ENCODE assay signal across 9 cellular contexts in genomic region chr7:26664735-26665420, GRCh38.
DNase-seq lines count a peak whose midpoint lies in the region; ATAC-seq, FAIRE-seq and TF ChIP-seq lines count a peak whose summit lies in the region.
"Had no signal": no experiment of that assay in that cellular context is flagged by ENCODE, and none has a peak within 500 bp of the region (broad histone marks: within the 10 kb centered on the region; RNA-seq: fewer than 3 reads in every experiment).

No MANE protein-coding gene starts in this region.

- no peak overlapping the region for H2AFZ ChIP-seq in mammary epithelial cell (ENCODE audit: low read depth, low read length)
- H2AFZ ChIP-seq in trophoblast cell (ENCODE audit: insufficient read depth, low read length, poor library complexity): no peak overlapping the region

- peak; percentile 48 for ATAC-seq in GM18867 (IDR thresholded peaks at IDR 0.05; ENCODE audit: unreplicated experiment)
- ATAC-seq in HG03025 (IDR thresholded peaks at IDR 0.05; ENCODE audit: low FRiP score, unreplicated experiment): no peak
- no peak for ATAC-seq in HG03095 (IDR thresholded peaks at IDR 0.05; ENCODE audit: unreplicated experiment)

- H3K27me3 ChIP-seq in mammary epithelial cell (ENCODE audit: insufficient read depth, low read length): no peaks in the 10 kb centered on the region
- H3K27me3 ChIP-seq in trophoblast cell (ENCODE audit: insufficient read depth, low read length): no peaks in the 10 kb centered on the region

- H3K18ac ChIP-seq in trophoblast cell (ENCODE audit: low read length): no peak overlapping the region

- H2BK12ac ChIP-seq in trophoblast cell (ENCODE audit: low read length): no peak overlapping the region

- FAIRE-seq in frontal cortex (lab: Jason Lieb, UNC): no peak
- FAIRE-seq: endometrium had no signal

- H4K20me1 ChIP-seq in mammary epithelial cell (ENCODE audit: insufficient read depth, low read length): no peaks in the 10 kb centered on the region

- intact Hi-C loops in mammary epithelial cell (cut with micrococcal nuclease): loop anchor here (5.0 to 10.0 kb wide), 3 partner anchors 373 to 600 kb away; partner anchors contain the start of gene SNX10

- H3K36me3 ChIP-seq in mammary epithelial cell (ENCODE audit: insufficient read depth, low read length): no peaks in the 10 kb centered on the region
- H3K36me3 ChIP-seq in trophoblast cell (ENCODE audit: control insufficient read depth in 1 of 2, insufficient read depth in 2 of 2, low read length in 2 of 2): no peaks in the 10 kb centered on the region

- H2AK5ac ChIP-seq in trophoblast cell (ENCODE audit: low read length): no peak overlapping the region

- no peak overlapping the region for H3K23ac ChIP-seq in trophoblast cell (ENCODE audit: low read length)

- H3K4me2 ChIP-seq in mammary epithelial cell (ENCODE audit: insufficient read depth, low read depth, low read length): no peak overlapping the region
- no peak overlapping the region for H3K4me2 ChIP-seq in trophoblast cell (ENCODE audit: low read length)

- H2BK120ac ChIP-seq in trophoblast cell (ENCODE audit: insufficient read depth, low read length, poor library complexity): no peak overlapping the region

- H3K14ac ChIP-seq in trophoblast cell (ENCODE audit: low read length): no peak overlapping the region

- no peak overlapping the region for H2BK5ac ChIP-seq in trophoblast cell (ENCODE audit: low read depth, low read length, poor library complexity)

- H3K9me3 ChIP-seq in mammary epithelial cell (replicated peaks; ENCODE audit: insufficient read depth, low read length) (no peaks in the 10 kb centered on the region), trophoblast cell (ENCODE audit: insufficient read depth, low read depth, low read length) (no peaks in the 10 kb centered on the region)

- BruUV-seq in mammary epithelial cell (replicated peaks; lab: Mats Ljungman, UMichigan): no TSS peak

- CTCF ChIA-PET in mammary epithelial cell (lab: Charles Lee; ENCODE audit: low non-redundant PET): no interaction called here

- no peak overlapping the region for H4K8ac ChIP-seq in trophoblast cell (ENCODE audit: low read depth, low read length)

- dilution Hi-C loops in mammary epithelial cell (cut with HindIII; ENCODE audit: low sequenced_read_pairs): no loop called here

- no peak overlapping the region for H3K4me3 ChIP-seq in mammary epithelial cell (replicated peaks in 1 of 3; ENCODE audit: insufficient read depth in 1 of 3, low read depth in 2 of 3, low read length in 3 of 3)
- no peak overlapping the region for H3K4me3 ChIP-seq in trophoblast cell (ENCODE audit: low read depth, low read length)

- H3K79me2 ChIP-seq in mammary epithelial cell (ENCODE audit: insufficient read depth, low read length): no peaks in the 10 kb centered on the region
- H3K79me2 ChIP-seq in trophoblast cell (ENCODE audit: control insufficient read depth, insufficient read depth, low read length, poor library complexity): no peaks in the 10 kb centered on the region

- H4K91ac ChIP-seq in trophoblast cell (ENCODE audit: low read depth, low read length): no peak overlapping the region

- H3K79me1 ChIP-seq in trophoblast cell (ENCODE audit: low read length): no peaks in the 10 kb centered on the region

- no peak overlapping the region for H4K12ac ChIP-seq in trophoblast cell (ENCODE audit: low read depth, low read length)

- H3K4ac ChIP-seq in trophoblast cell (ENCODE audit: low read depth, low read length): no peak overlapping the region

- no peaks in the 10 kb centered on the region for H3K4me1 ChIP-seq in mammary epithelial cell (ENCODE audit: insufficient read depth, low read length)
- no peaks in the 10 kb centered on the region for H3K4me1 ChIP-seq in trophoblast cell (ENCODE audit: control insufficient read depth in 1 of 2, insufficient read depth in 2 of 2, low read length in 2 of 2)

- in situ Hi-C loops in mammary epithelial cell (cut with MboI; ENCODE audit: low sequenced_read_pairs in 2 of 2): loop anchor here (5.0 to 25.0 kb wide), 5 partner anchors 153 to 778 kb away; no protein-coding TSS in a partner anchor

- no peak for TF ChIP-seq CTCF in mammary epithelial cell (conservative IDR thresholded peaks at IDR 0.05 in 1 of 2, IDR thresholded peaks at IDR 0.05 in 1 of 2; ENCODE audit: extremely low read depth in 1 of 2, insufficient read depth in 1 of 2, low read depth in 1 of 2, low read length in 2 of 2)

- WGBS in mammary epithelial cell (ENCODE audit: low coverage, missing lambda C conversion rate): 84% methylated on average over 5 of the region's 5 CpGs
- WGBS in trophoblast cell (ENCODE audit: extremely low coverage, insufficient coverage, insufficient read length): no CpG with 5 or more reads among the region's 5 CpGs

- no peak overlapping the region for H3K9ac ChIP-seq in mammary epithelial cell (ENCODE audit: insufficient read depth, low read length)
- H3K9ac ChIP-seq in trophoblast cell (ENCODE audit: low read length): no peak overlapping the region

- DNase-seq in NCI-H2107 (lab: John Stamatoyannopoulos, UW) (peak; percentile 32), mammary epithelial cell (peak; percentile 44), trophoblast cell (peak; percentile 71 to 90), frontal cortex (ENCODE audit: low spot score in 2 of 2) (no peak), iPS-NIHi7 (ENCODE audit: extremely low spot score) (no peak)

- H3K27ac ChIP-seq in mammary epithelial cell (ENCODE audit: insufficient read depth, low read depth, low read length) (no peak overlapping the region), trophoblast cell (ENCODE audit: low read depth, low read length) (no peak overlapping the region)

Comparison
In these comparisons a context has a peak if more than half of its experiments do, and no peak if none do; other contexts are left out.
1. DNase-seq: peak in NCI-H2107 (single experiment), mammary epithelial cell (single experiment) and trophoblast cell (2 of 2); none in frontal cortex (0 of 2) and iPS-NIHi7 (single experiment).